17 cellular contexts compared by ENCODE assay signal in the genomic region with DNA sequence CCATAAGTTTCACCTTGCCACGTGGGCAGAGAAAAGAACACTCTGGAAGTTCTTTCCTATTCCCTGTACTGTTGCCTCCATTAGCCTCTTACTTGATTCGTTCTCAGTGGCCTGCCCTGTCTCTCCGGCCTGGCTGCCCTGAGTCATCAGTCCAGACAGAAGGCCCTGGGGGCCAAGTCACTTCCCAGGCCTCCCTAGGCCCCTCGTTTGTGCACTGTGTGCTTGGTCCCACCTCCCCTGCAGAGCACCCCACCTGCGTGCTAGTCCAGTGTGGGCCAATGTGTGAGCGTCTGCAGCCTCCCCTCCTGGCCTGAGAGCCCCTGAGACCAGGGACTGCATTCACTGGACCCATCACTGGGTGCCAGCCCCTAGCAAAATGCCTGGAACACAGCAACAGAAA.
A peak's percentile ranks its signal among the peaks of the same experiment; 100 is the strongest.
DNase-seq lines count a peak whose midpoint lies in the region; ATAC-seq, FAIRE-seq and TF ChIP-seq lines count a peak whose summit lies in the region.
"Had no signal": no experiment of that assay in that cellular context is flagged by ENCODE, and none has a peak within 500 bp of the region (broad histone marks: within the 10 kb centered on the region; RNA-seq: fewer than 3 reads in every experiment).

No MANE protein-coding gene starts in this region.

- no peaks in the 10 kb centered on the region for H3K79me1 ChIP-seq in H9 (ENCODE audit: insufficient read depth, low read depth, low read length, poor library complexity, severe bottlenecking)

- no peak overlapping the region for H3K23ac ChIP-seq in H9 (ENCODE audit: insufficient read length, low read depth, low read length)

- FAIRE-seq in GM12892 (lab: Jason Lieb, UNC): no peak
- FAIRE-seq: frontal cortex had no signal

- peaks cover 3% of the 10 kb centered on the region; the same call in 1 of the 2 replicates for H3K27me3 Mint-ChIP-seq in H9 (ENCODE audit: low read depth)
- no peaks in the 10 kb centered on the region for H3K27me3 Mint-ChIP-seq in dendritic cell treated with granulocyte-macrophage colony-stimulating factor and Interleukin-4, amounts not matched to agents 40 ng/mL and 50 ng/mL, for 4 days

- H2BK20ac ChIP-seq in H9 (ENCODE audit: low read depth, low read length, poor library complexity, severe bottlenecking): no peak overlapping the region

- no peak overlapping the region for H2BK15ac ChIP-seq in H9 (ENCODE audit: low read depth, low read length)

- no peaks in the 10 kb centered on the region for H3K79me2 ChIP-seq in H9 (ENCODE audit: insufficient read depth, low read length)

- H3K9ac ChIP-seq in H9 (ENCODE audit: extremely low read depth, insufficient read length, low read length) (no peak overlapping the region), subcutaneous abdominal adipose tissue (ENCODE audit: low read length in 5 of 5) (peak overlapping the region in 4 of 5 donors; percentile 21 to 57 (median 39))

- TF ChIP-seq POLR2A in GM12892 (IDR thresholded peaks at IDR 0.05; ENCODE audit: low read depth, low read length): no peak

- H3K36me3 Mint-ChIP-seq in H9 (ENCODE audit: insufficient read depth in 1 of 3, low read depth in 3 of 3): no peaks in the 10 kb centered on the region
- H3K36me3 Mint-ChIP-seq in dendritic cell treated with granulocyte-macrophage colony-stimulating factor and Interleukin-4, amounts not matched to agents 40 ng/mL and 50 ng/mL, for 4 days (ENCODE audit: low read depth): no peaks in the 10 kb centered on the region
- H3K36me3 Mint-ChIP-seq: stimulated activated effector memory CD8-positive, alpha-beta T cell treated with anti-CD3 and anti-CD28 coated beads, Interleukin-12 subunit alpha, Interleukin-12 subunit beta, amount 100 ng/mL, for 72 hours had no signal

- no peak for DNase-seq in H9
- no peak for DNase-seq in mucosa of descending colon
- no peak for DNase-seq in HPDE6-E6E7 (ENCODE audit: extremely low spot score)
- no peak for DNase-seq in GM12892 (ENCODE audit: insufficient read length)
- DNase-seq in activated CD8-positive, alpha-beta memory T cell treated with anti-CD3 and anti-CD28 coated beads for 24 hours: no peak
- no peak for DNase-seq in cortex of kidney (lab: John Stamatoyannopoulos, UW)
- DNase-seq: activated T-cell treated with anti-CD3 and anti-CD28 coated beads, Interleukin-2, amount 50 U/mL, for 48 hours; left colon; NCI-H1105 treated with DMSO at 0.1 percent for 48 hours; NCI-H345; PC-9; stimulated activated CD4-positive, alpha-beta T cell treated with anti-CD3 and anti-CD28 coated beads, Interleukin-2, amount 100 ng/mL, for 48 hours had no signal

- WGBS in H9 (ENCODE audit: extremely low coverage, insufficient read length, low lambda C conversion rate): no CpG with 5 or more reads among the region's 6 CpGs

- H3K9me3 Mint-ChIP-seq in H9: no peaks in the 10 kb centered on the region
- peaks cover 9% of the 10 kb centered on the region for H3K9me3 Mint-ChIP-seq in dendritic cell treated with granulocyte-macrophage colony-stimulating factor and Interleukin-4, amounts not matched to agents 40 ng/mL and 50 ng/mL, for 4 days
- H3K9me3 Mint-ChIP-seq: stimulated activated effector memory CD8-positive, alpha-beta T cell treated with anti-CD3 and anti-CD28 coated beads, Interleukin-12 subunit alpha, Interleukin-12 subunit beta, amount 100 ng/mL, for 72 hours had no signal

- no peaks in the 10 kb centered on the region for H3K4me1 ChIP-seq in H9 (ENCODE audit: insufficient read depth, low read length)
- H3K4me1 ChIP-seq in mucosa of descending colon (ENCODE audit: low read depth): peaks cover 11% of the 10 kb centered on the region
- peaks cover 10 to 59% (median 40%) of the 10 kb centered on the region in 5 donors for H3K4me1 ChIP-seq in subcutaneous abdominal adipose tissue (ENCODE audit: control insufficient read depth in 5 of 5, insufficient read depth in 5 of 5, low read length in 5 of 5)
- H3K4me1 ChIP-seq: ascending aorta had no signal

- no peak overlapping the region for H4K91ac ChIP-seq in H9 (ENCODE audit: insufficient read length, low read depth, low read length)

- ATAC-seq in mucosa of descending colon: peak; percentile 11
- ATAC-seq: stimulated activated effector memory CD8-positive, alpha-beta T cell treated with anti-CD3 and anti-CD28 coated beads, Interleukin-12 subunit alpha, Interleukin-12 subunit beta, amount 100 ng/mL, for 72 hours had no signal

- H4K5ac ChIP-seq in H9 (ENCODE audit: insufficient read length, low read depth, low read length): no peak overlapping the region

- no peak overlapping the region for H3K14ac ChIP-seq in H9 (ENCODE audit: insufficient read depth, low read length)

- intact Hi-C loops in dendritic cell treated with granulocyte-macrophage colony-stimulating factor and Interleukin-4, amounts not matched to agents 40 ng/mL and 50 ng/mL, for 4 days (cut with micrococcal nuclease): loop anchor here (10.0 kb wide), 1 partner anchor 52 kb away; no protein-coding TSS in a partner anchor
- intact Hi-C loops in mucosa of descending colon (cut with DNase I, micrococcal nuclease): no loop called here

- H3K4me3 ChIP-seq in mucosa of descending colon: no peak overlapping the region
- H3K4me3 ChIP-seq in subcutaneous abdominal adipose tissue (ENCODE audit: low read depth in 1 of 5, low read length in 5 of 5): no peak overlapping the region
- H3K4me3 ChIP-seq: PC-9 had no signal

- H3K4ac ChIP-seq in H9 (ENCODE audit: low read depth, low read length): no peak overlapping the region

- H3K36me3 ChIP-seq in mucosa of descending colon (ENCODE audit: low read depth) (no peaks in the 10 kb centered on the region), subcutaneous abdominal adipose tissue (ENCODE audit: control insufficient read depth in 5 of 5, insufficient read depth in 5 of 5, low read length in 5 of 5) (no peaks in the 10 kb centered on the region)
- H3K36me3 ChIP-seq: ascending aorta had no signal

- no peak overlapping the region for H2AK5ac ChIP-seq in H9 (ENCODE audit: insufficient read length, low read length)

- H3K4me3 Mint-ChIP-seq in H9: no peak overlapping the region
- no peak overlapping the region for H3K4me3 Mint-ChIP-seq in dendritic cell treated with granulocyte-macrophage colony-stimulating factor and Interleukin-4, amounts not matched to agents 40 ng/mL and 50 ng/mL, for 4 days
- H3K4me3 Mint-ChIP-seq: stimulated activated effector memory CD8-positive, alpha-beta T cell treated with anti-CD3 and anti-CD28 coated beads, Interleukin-12 subunit alpha, Interleukin-12 subunit beta, amount 100 ng/mL, for 72 hours had no signal

- H3K27ac Mint-ChIP-seq in H9: no peak overlapping the region
- peak overlapping the region; percentile 78 for H3K27ac Mint-ChIP-seq in dendritic cell treated with granulocyte-macrophage colony-stimulating factor and Interleukin-4, amounts not matched to agents 40 ng/mL and 50 ng/mL, for 4 days
- H3K27ac Mint-ChIP-seq: stimulated activated effector memory CD8-positive, alpha-beta T cell treated with anti-CD3 and anti-CD28 coated beads, Interleukin-12 subunit alpha, Interleukin-12 subunit beta, amount 100 ng/mL, for 72 hours had no signal

- H3K27me3 ChIP-seq in H9 (ENCODE audit: insufficient read depth, low read length) (no peaks in the 10 kb centered on the region), subcutaneous abdominal adipose tissue (ENCODE audit: control insufficient read depth in 5 of 5, insufficient read depth in 4 of 5, low read length in 5 of 5) (no peaks in the 10 kb centered on the region)
- H3K27me3 ChIP-seq: ascending aorta had no signal

- H4K8ac ChIP-seq in H9 (replicated peaks; ENCODE audit: insufficient read length, low read depth, low read length): no peak overlapping the region

- no peaks in the 10 kb centered on the region for H3K23me2 ChIP-seq in H9 (ENCODE audit: insufficient read length, low read depth, low read length, poor library complexity, severe bottlenecking)

- H4K20me1 ChIP-seq in H9 (ENCODE audit: control insufficient read depth, insufficient read depth, insufficient read length): no peaks in the 10 kb centered on the region

- H3K4me1 Mint-ChIP-seq in H9: peaks cover 2 to 5% of the 10 kb centered on the region in 2 experiments; a peak in 2 of 4 replicates
- peaks cover 68% of the 10 kb centered on the region for H3K4me1 Mint-ChIP-seq in dendritic cell treated with granulocyte-macrophage colony-stimulating factor and Interleukin-4, amounts not matched to agents 40 ng/mL and 50 ng/mL, for 4 days (ENCODE audit: low read depth)

- H3K18ac ChIP-seq in H9 (ENCODE audit: insufficient read length, low read depth, low read length): peak overlapping the region; percentile 34

- no peak overlapping the region for H3K27ac ChIP-seq in H9 (ENCODE audit: insufficient read length, low read depth, low read length)
- H3K27ac ChIP-seq in subcutaneous abdominal adipose tissue (ENCODE audit: low read depth, low read length): peak overlapping the region; percentile 96
- H3K27ac ChIP-seq: ascending aorta, PC-9 had no signal

- H2BK12ac ChIP-seq in H9 (ENCODE audit: insufficient read length, low read depth, low read length): no peak overlapping the region

- H3K56ac ChIP-seq in H9 (ENCODE audit: insufficient read length, low read depth, low read length): no peak overlapping the region

- no peak overlapping the region for H2BK5ac ChIP-seq in H9 (ENCODE audit: insufficient read length, low read length)

- H2AFZ ChIP-seq in H9 (ENCODE audit: low read length): no peak overlapping the region
- H2AFZ ChIP-seq: PC-9 had no signal

- TF ChIP-seq CTCF in H9 (conservative IDR thresholded peaks at IDR 0.05) (no peak), mucosa of descending colon (IDR thresholded peaks at IDR 0.05) (no peak)

- no peaks in the 10 kb centered on the region for H3K9me3 ChIP-seq in H9 (ENCODE audit: control insufficient read depth, low read depth, low read length)
- H3K9me3 ChIP-seq in mucosa of descending colon: no peaks in the 10 kb centered on the region
- no peaks in the 10 kb centered on the region for H3K9me3 ChIP-seq in subcutaneous abdominal adipose tissue (ENCODE audit: control insufficient read depth in 5 of 5, low read length in 5 of 5)
- H3K9me3 ChIP-seq: ascending aorta had no signal

- H3K4me2 ChIP-seq in H9 (ENCODE audit: insufficient read depth, insufficient read length, low read length): no peak overlapping the region
- H3K4me2 ChIP-seq: PC-9 had no signal

- no peak overlapping the region for H3T11ph ChIP-seq in H9 (ENCODE audit: low read length)

- no peak overlapping the region for H2BK120ac ChIP-seq in H9 (ENCODE audit: low read depth, low read length, poor library complexity, severe bottlenecking)
